In the genomic region with DNA sequence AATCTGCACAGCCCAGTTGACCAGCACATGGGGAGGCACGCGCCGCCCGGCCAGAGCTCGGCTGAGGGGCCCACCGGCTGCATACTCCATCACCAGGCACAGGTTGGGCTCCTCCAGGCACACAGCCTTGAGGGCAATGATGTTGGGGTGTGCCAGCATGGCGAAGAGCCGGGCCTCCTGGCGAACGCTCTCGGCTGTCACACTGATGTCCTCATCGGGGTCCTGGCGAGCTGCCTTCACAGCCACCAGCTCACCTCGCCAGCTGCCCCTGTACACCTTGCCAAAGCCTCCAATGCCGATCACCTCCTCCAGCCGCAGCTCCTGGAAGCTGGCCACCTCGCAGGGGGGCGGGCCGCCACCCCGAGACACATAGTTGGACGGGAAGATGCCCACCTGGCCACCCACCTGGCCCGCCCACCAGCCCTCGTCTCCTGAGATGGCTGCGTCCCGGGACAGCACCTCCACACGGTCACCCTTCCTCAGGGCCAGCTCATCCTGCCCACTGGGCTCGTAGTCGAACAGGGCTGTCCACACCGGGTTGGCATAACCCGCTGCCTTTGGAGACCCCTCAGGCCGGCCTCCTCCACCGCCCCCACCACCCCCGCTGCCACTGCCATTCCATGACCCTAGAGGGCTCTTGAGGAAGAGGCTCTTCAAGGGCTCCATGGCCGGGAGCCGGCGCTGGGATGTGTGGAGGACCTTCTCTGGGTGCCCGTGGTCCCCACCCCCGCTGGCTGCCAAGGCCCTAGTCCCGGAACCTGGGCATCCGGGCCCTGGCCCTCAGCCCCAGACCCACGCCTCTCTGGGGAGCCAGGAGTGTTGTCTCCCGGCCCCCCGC, we compare ENCODE assay signal across 7 cellular contexts. TPM values are rescaled to one million over a fixed set of nuclear protein-coding genes. Genes with fewer than 3 reads are reported as not detected.
DNase-seq lines count a peak whose midpoint lies in the region; ATAC-seq and TF ChIP-seq lines count a peak whose summit lies in the region.
"Had no signal": no experiment of that assay in that cellular context is flagged by ENCODE, and none has a peak within 500 bp of the region (broad histone marks: within the 10 kb centered on the region; RNA-seq: fewer than 3 reads in every experiment).

No MANE protein-coding gene starts in this region.

- H3K4me3 ChIP-seq in dorsolateral prefrontal cortex (peak overlapping the region; percentile 59 to 100 (median 98)), psoas muscle (peak overlapping the region; percentile 97)

- no peaks in the 10 kb centered on the region for H3K9me3 Mint-ChIP-seq in T-helper 1 cell treated with Interleukin-12 subunit alpha and Interleukin-12 subunit beta and Interleukin-4 antibody, amounts not matched to agents 30 μg/mL and 1 μg/mL, for 36 hours

- ATAC-seq in psoas muscle (peak in 1 of 4 donors; percentile 0), HG03175 (IDR thresholded peaks at IDR 0.05; ENCODE audit: unreplicated experiment) (no peak)

- H3K9me3 ChIP-seq in psoas muscle = no peaks in the 10 kb centered on the region

- intact Hi-C loops in dorsolateral prefrontal cortex (cut with DNase I) (loop anchor here in 1 of 2 donors (5.0 kb wide), 1 partner anchor 71 kb away; no protein-coding TSS in a partner anchor), psoas muscle (cut with DNase I) (loop anchor here in 1 of 2 donors (5.0 kb wide), 1 partner anchor 41 kb away; the partner anchor contains the start of genes FAM89B and ZNRD2)

- 10 to 12% (median 11%) methylated on average over 33 to 43 of the region's 43 CpGs for WGBS in psoas muscle, 3 donors

- H3K4me1 Mint-ChIP-seq in T-helper 1 cell treated with Interleukin-12 subunit alpha and Interleukin-12 subunit beta and Interleukin-4 antibody, amounts not matched to agents 30 μg/mL and 1 μg/mL, for 36 hours (ENCODE audit: low read depth) = peaks cover 39% of the 10 kb centered on the region

- TF ChIP-seq CTCF in dorsolateral prefrontal cortex (IDR thresholded peaks at IDR 0.05 in 54 of 56, conservative IDR thresholded peaks at IDR 0.05 in 2 of 56; ENCODE audit: low read depth in 1 of 56, partially characterized antibody in 56 of 56) (no peak), psoas muscle (IDR thresholded peaks at IDR 0.05) (no peak)

- DNase-seq in T-helper 1 cell (no peak), dorsolateral prefrontal cortex (peak in 1 of 10 donors; percentile 64), psoas muscle (peak in 1 of 2 donors; percentile 75), NCI-H748 treated with DMSO at 0.1 percent for 48 hours (lab: John Stamatoyannopoulos, UW) (no peak)

- H3K27ac Mint-ChIP-seq in T-helper 1 cell treated with Interleukin-12 subunit alpha and Interleukin-12 subunit beta and Interleukin-4 antibody, amounts not matched to agents 30 μg/mL and 1 μg/mL, for 36 hours = peak overlapping the region; percentile 70

- peaks cover 0 to 32% of the 10 kb centered on the region in 2 donors for H3K36me3 ChIP-seq in psoas muscle (ENCODE audit: insufficient read depth in 1 of 2, low read depth in 1 of 2)

- peak overlapping the region; percentile 52 to 100 (median 98) for H3K27ac ChIP-seq in dorsolateral prefrontal cortex
- peak overlapping the region; percentile 89 for H3K27ac ChIP-seq in psoas muscle

- no peaks in the 10 kb centered on the region for H3K27me3 ChIP-seq in dorsolateral prefrontal cortex
- no peaks in the 10 kb centered on the region for H3K27me3 ChIP-seq in psoas muscle (ENCODE audit: insufficient read depth in 3 of 3, low read length in 2 of 3)

- H3K36me3 Mint-ChIP-seq in T-helper 1 cell treated with Interleukin-12 subunit alpha and Interleukin-12 subunit beta and Interleukin-4 antibody, amounts not matched to agents 30 μg/mL and 1 μg/mL, for 36 hours (ENCODE audit: low read depth) = peaks cover 26% of the 10 kb centered on the region

- H3K27me3 Mint-ChIP-seq in T-helper 1 cell treated with Interleukin-12 subunit alpha and Interleukin-12 subunit beta and Interleukin-4 antibody, amounts not matched to agents 30 μg/mL and 1 μg/mL, for 36 hours (ENCODE audit: low read depth) = peaks cover 3% of the 10 kb centered on the region

- peak overlapping the region; percentile 89 for H3K4me3 Mint-ChIP-seq in T-helper 1 cell treated with Interleukin-12 subunit alpha and Interleukin-12 subunit beta and Interleukin-4 antibody, amounts not matched to agents 30 μg/mL and 1 μg/mL, for 36 hours

- H3K4me1 ChIP-seq in psoas muscle = peaks cover 41% of the 10 kb centered on the region

RNA-seq across cellular contexts. Expression of gene MAP3K11, which starts 0.7 kb away (rescaled TPM):
- total RNA-seq in dorsolateral prefrontal cortex = 100 to 1,000 TPM in 4 of 120 experiments, 10 to 100 TPM in 116; 30.9 to 133 (median 57.4) TPM
- 10 to 100 TPM; 14.5 to 18.8 (median 16.8) TPM for total RNA-seq in psoas muscle
- 10 to 100 TPM in 2 of 3 donors, 1 to 10 TPM in 1; 8.8 to 13.9 (median 10.7) TPM for polyA plus RNA-seq in psoas muscle

RNA-seq across cellular contexts. Expression of gene PCNX3, which starts 2.3 kb away (rescaled TPM):
- 10 to 100 TPM; 25.1 to 44.9 (median 31.2) TPM for total RNA-seq in dorsolateral prefrontal cortex
- 10 to 100 TPM in 1 of 4 donors, 1 to 10 TPM in 3; 8.9 to 10.8 (median 9.7) TPM for total RNA-seq in psoas muscle
- polyA plus RNA-seq in psoas muscle = 10 to 100 TPM in 2 of 3 donors, 1 to 10 TPM in 1; 6.5 to 15.5 (median 11.4) TPM

RNA-seq across cellular contexts. Expression of gene KCNK7, which starts 17.7 kb away (rescaled TPM):
- 10 to 100 TPM in 3 of 120 experiments, 1 to 10 TPM in 114, under 1 TPM in 3; 0.74 to 10.5 (median 4.1) TPM for total RNA-seq in dorsolateral prefrontal cortex
- under 1 TPM in 3 of 4 donors, not detected in 1; 0.19 to 0.56 (median 0.27) TPM for total RNA-seq in psoas muscle
- polyA plus RNA-seq in psoas muscle = 1 to 10 TPM in 1 of 3 donors, under 1 TPM in 2; 0.22 to 1.4 (median 0.99) TPM
- total RNA-seq: Daoy had no signal

RNA-seq across cellular contexts. Expression of gene SIPA1, which starts 24.6 kb away (rescaled TPM):
- total RNA-seq in dorsolateral prefrontal cortex (10 to 100 TPM in 119 of 120 experiments, 1 to 10 TPM in 1; 8.6 to 68.2 (median 26.7) TPM), psoas muscle (10 to 100 TPM; 10.1 to 15.6 (median 11.3) TPM)
- 10 to 100 TPM in 2 of 3 donors, 1 to 10 TPM in 1; 7.9 to 17.4 (median 13.7) TPM for polyA plus RNA-seq in psoas muscle

RNA-seq across cellular contexts. Expression of gene EHBP1L1, which starts 37.5 kb away (rescaled TPM):
- 10 to 100 TPM; 17.3 to 49.0 (median 28.4) TPM for total RNA-seq in dorsolateral prefrontal cortex
- 100 to 1,000 TPM; 208 to 345 (median 282) TPM for total RNA-seq in psoas muscle
- 100 to 1,000 TPM; 114 to 177 (median 170) TPM for polyA plus RNA-seq in psoas muscle
